Comparison of ENCODE assay signal across 23 cellular contexts in genomic region chr14:67232631-67233030, GRCh38. TPM values are rescaled to one million over a fixed set of nuclear protein-coding genes. Genes with fewer than 3 reads are reported as not detected.
"Had no signal": no experiment of that assay in that cellular context is flagged by ENCODE, and none has a peak within 500 bp of the region (broad histone marks: within the 10 kb centered on the region; RNA-seq: fewer than 3 reads in every experiment).

No MANE protein-coding gene starts in this region.

- H3K36me3 Mint-ChIP-seq: natural killer cell treated with Interleukin-12 subunit alpha and Interleukin-12 subunit beta and Interleukin-15 and Interleukin-18, amount 100 ng/mL, for 72 hours; stimulated activated memory B cell treated with anti-CD40 and anti-IgM and Interleukin-4, amounts not matched to agents 10 μg/mL and 1 μg/mL and 100 μg/mL, for 72 hours; type B pancreatic cell had no signal

- H3K27ac ChIP-seq: colonic mucosa, foreskin keratinocyte, parathyroid adenoma, prostate gland, right lobe of liver, spleen, thoracic aorta, uterus had no signal

- ATAC-seq: foreskin keratinocyte; left colon; natural killer cell treated with Interleukin-12 subunit alpha and Interleukin-12 subunit beta and Interleukin-15 and Interleukin-18, amount 100 ng/mL, for 72 hours; right lobe of liver; stimulated activated memory B cell treated with anti-CD40 and anti-IgM and Interleukin-4, amounts not matched to agents 10 μg/mL and 1 μg/mL and 100 μg/mL, for 72 hours had no signal

- H3K4me1 Mint-ChIP-seq: stimulated activated memory B cell treated with anti-CD40 and anti-IgM and Interleukin-4, amounts not matched to agents 10 μg/mL and 1 μg/mL and 100 μg/mL, for 72 hours had no signal

- H3K9ac ChIP-seq: parathyroid adenoma had no signal

- H3K79me2 ChIP-seq: parathyroid adenoma had no signal

- H3K27me3 Mint-ChIP-seq: natural killer cell treated with Interleukin-12 subunit alpha and Interleukin-12 subunit beta and Interleukin-15 and Interleukin-18, amount 100 ng/mL, for 72 hours; stimulated activated memory B cell treated with anti-CD40 and anti-IgM and Interleukin-4, amounts not matched to agents 10 μg/mL and 1 μg/mL and 100 μg/mL, for 72 hours; stimulated activated naive CD8-positive, alpha-beta T cell treated with anti-CD3 and anti-CD28 coated beads, Interleukin-15, Interleukin-2, amounts not matched to agents 100 ng/mL and 50 ng/mL, for 24 hours; type B pancreatic cell had no signal

- H3K27me3 ChIP-seq: colonic mucosa, foreskin keratinocyte, right lobe of liver, spleen, uterus had no signal

- H3K9me3 ChIP-seq: colonic mucosa, prostate gland, right lobe of liver, spleen, thoracic aorta, uterus had no signal

- H3K4me1 ChIP-seq: colonic mucosa, parathyroid adenoma, prostate gland, right lobe of liver, spleen, uterus had no signal

- H3K4me3 ChIP-seq: colonic mucosa, prostate gland, right lobe of liver, spleen, thoracic aorta, uterus had no signal

- H3K9me3 Mint-ChIP-seq: natural killer cell treated with Interleukin-12 subunit alpha and Interleukin-12 subunit beta and Interleukin-15 and Interleukin-18, amount 100 ng/mL, for 72 hours; stimulated activated memory B cell treated with anti-CD40 and anti-IgM and Interleukin-4, amounts not matched to agents 10 μg/mL and 1 μg/mL and 100 μg/mL, for 72 hours; stimulated activated naive CD8-positive, alpha-beta T cell treated with anti-CD3 and anti-CD28 coated beads, Interleukin-15, Interleukin-2, amounts not matched to agents 100 ng/mL and 50 ng/mL, for 24 hours; type B pancreatic cell had no signal

- DNase-seq: colonic mucosa; dermis blood vessel endothelial cell; erythroblast; foreskin keratinocyte; hippocampal formation; left colon; right lobe of liver; spleen; stimulated activated CD4-positive, alpha-beta T cell treated with anti-CD3 and anti-CD28 coated beads, Interleukin-15, amount 100 ng/mL, for 24 hours; stimulated activated CD4-positive, alpha-beta T cell treated with anti-CD3 and anti-CD28 coated beads, Interleukin-1b, Interleukin-23, amount 100 ng/mL, for 48 hours; stimulated activated CD4-positive, alpha-beta T cell treated with anti-CD3 and anti-CD28 coated beads, Interleukin-4, amount 100 ng/mL, for 24 hours; substantia nigra; uterus had no signal

- H3K27ac Mint-ChIP-seq: natural killer cell treated with Interleukin-12 subunit alpha and Interleukin-12 subunit beta and Interleukin-15 and Interleukin-18, amount 100 ng/mL, for 72 hours; stimulated activated memory B cell treated with anti-CD40 and anti-IgM and Interleukin-4, amounts not matched to agents 10 μg/mL and 1 μg/mL and 100 μg/mL, for 72 hours; stimulated activated naive CD8-positive, alpha-beta T cell treated with anti-CD3 and anti-CD28 coated beads, Interleukin-15, Interleukin-2, amounts not matched to agents 100 ng/mL and 50 ng/mL, for 24 hours had no signal

- H3K36me3 ChIP-seq: colonic mucosa, prostate gland, right lobe of liver, spleen, thoracic aorta, uterus had no signal

- H3K4me3 Mint-ChIP-seq: natural killer cell treated with Interleukin-12 subunit alpha and Interleukin-12 subunit beta and Interleukin-15 and Interleukin-18, amount 100 ng/mL, for 72 hours; stimulated activated memory B cell treated with anti-CD40 and anti-IgM and Interleukin-4, amounts not matched to agents 10 μg/mL and 1 μg/mL and 100 μg/mL, for 72 hours; stimulated activated naive CD8-positive, alpha-beta T cell treated with anti-CD3 and anti-CD28 coated beads, Interleukin-15, Interleukin-2, amounts not matched to agents 100 ng/mL and 50 ng/mL, for 24 hours; type B pancreatic cell had no signal

RNA-seq across cellular contexts. Expression of gene GARIN2, which starts 43.4 kb away (rescaled TPM):
- total RNA-seq: colonic mucosa; dermis blood vessel endothelial cell; foreskin keratinocyte; kidney epithelial cell; left colon; lung microvascular endothelial cell; myocyte; natural killer cell treated with Interleukin-12 subunit alpha and Interleukin-12 subunit beta and Interleukin-15 and Interleukin-18, amount 100 ng/mL, for 72 hours; prostate gland; uterus had no signal
- polyA plus RNA-seq: spleen had no signal
